Comparison of ENCODE assay signal across 26 cellular contexts in the genomic region with DNA sequence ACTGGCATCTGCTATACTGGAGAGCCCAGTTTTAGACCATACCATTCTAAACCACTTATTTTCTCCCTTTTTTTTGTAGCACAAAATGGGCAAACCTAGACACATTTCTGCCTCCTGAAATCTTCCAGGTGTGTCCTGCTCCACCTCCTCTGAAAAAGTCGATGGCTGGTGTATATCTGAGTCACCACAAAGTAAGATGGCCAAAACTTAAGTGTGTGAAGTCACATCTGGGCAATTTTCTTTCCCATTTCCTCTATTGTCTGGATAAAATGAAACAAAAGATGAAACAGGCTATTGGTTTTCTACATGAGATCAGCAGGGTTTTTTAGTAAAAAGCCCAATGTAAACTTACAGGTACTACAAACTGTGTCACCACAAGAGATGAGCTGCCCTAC.
DNase-seq lines count a peak whose midpoint lies in the region; ATAC-seq, FAIRE-seq and TF ChIP-seq lines count a peak whose summit lies in the region.
"Had no signal": no experiment of that assay in that cellular context is flagged by ENCODE, and none has a peak within 500 bp of the region (broad histone marks: within the 10 kb centered on the region; RNA-seq: fewer than 3 reads in every experiment).

No MANE protein-coding gene starts in this region.

- peaks cover 94% of the 10 kb centered on the region for H3K4me1 Mint-ChIP-seq in activated CD4-positive, alpha-beta T cell treated with anti-CD3 and anti-CD28 coated beads for 36 hours

- CTCF ChIA-PET in activated CD4-positive, alpha-beta T cell treated with anti-CD3 and anti-CD28 coated beads for 36 hours (lab: Charles Lee) = interaction anchor here (1.3 to 1.5 kb wide), 2 partner anchors 12 to 13 kb away, joined by 3 to 6 read pairs; no protein-coding TSS in a partner anchor

- FAIRE-seq in GM12892 (lab: Jason Lieb, UNC) = peak; percentile 76
- FAIRE-seq: astrocyte, HepG2 had no signal

- DNase-seq in activated CD4-positive, alpha-beta T cell treated with anti-CD3 and anti-CD28 coated beads for 36 hours = no peak
- no peak for DNase-seq in activated CD4-positive, alpha-beta T cell treated with anti-CD3 and anti-CD28 coated beads for 4 hours
- DNase-seq in GM12892 (ENCODE audit: insufficient read length) (no peak), RPMI8226 (peak; percentile 77), epithelial cell of esophagus (ENCODE audit: low read depth) (peak; percentile 39), NCI-H128 (lab: John Stamatoyannopoulos, UW; ENCODE audit: unreplicated experiment) (no peak), NCI-H146 (lab: John Stamatoyannopoulos, UW) (no peak)
- DNase-seq: activated CD8-positive, alpha-beta memory T cell treated with anti-CD3 and anti-CD28 coated beads for 24 hours; activated effector memory CD4-positive, alpha-beta T cell treated with Interleukin-2 at 50 U/mL for 16 hours; Calu3; cerebellar nuclear complex; effector CD4-positive, alpha-beta T cell; esophagus squamous epithelium; HFFc6; mesenchymal stem cell; naive B cell; NCI-H69; ovary; right cardiac atrium; Right ventricle myocardium superior; SW 1271 had no signal

- H3K4me3 Mint-ChIP-seq in activated CD4-positive, alpha-beta T cell treated with anti-CD3 and anti-CD28 coated beads for 36 hours = no peak overlapping the region
- H3K4me3 Mint-ChIP-seq: HFFc6, naive B cell had no signal

- H3K4me3 ChIP-seq in epithelial cell of esophagus (ENCODE audit: low read length) = no peak overlapping the region
- H3K4me3 ChIP-seq: BLaER1, esophagus squamous epithelium, ovary, thoracic aorta had no signal

- peak overlapping the region; percentile 75 for H3K27ac Mint-ChIP-seq in activated CD4-positive, alpha-beta T cell treated with anti-CD3 and anti-CD28 coated beads for 36 hours
- H3K27ac Mint-ChIP-seq: HFFc6, naive B cell had no signal

- TF ChIP-seq POLR2A in GM12892 (IDR thresholded peaks at IDR 0.05; ENCODE audit: low read depth, low read length) = no peak

- POLR2A ChIA-PET in activated CD4-positive, alpha-beta T cell treated with anti-CD3 and anti-CD28 coated beads for 36 hours (lab: Charles Lee) = no interaction called here

- H3K36me3 Mint-ChIP-seq in activated CD4-positive, alpha-beta T cell treated with anti-CD3 and anti-CD28 coated beads for 36 hours (ENCODE audit: low read depth) = peaks cover 20% of the 10 kb centered on the region

- H3K9me3 Mint-ChIP-seq in activated CD4-positive, alpha-beta T cell treated with anti-CD3 and anti-CD28 coated beads for 36 hours (ENCODE audit: low read depth) = peaks cover 1% of the 10 kb centered on the region
- H3K9me3 Mint-ChIP-seq: HFFc6, naive B cell had no signal

- ATAC-seq in activated CD4-positive, alpha-beta T cell treated with anti-CD3 and anti-CD28 coated beads for 36 hours = no peak
- ATAC-seq in GM18858 (IDR thresholded peaks at IDR 0.05; ENCODE audit: unreplicated experiment) = no peak
- ATAC-seq: HepG2, right cardiac atrium had no signal

- no peak for TF ChIP-seq CTCF in epithelial cell of esophagus (IDR thresholded peaks at IDR 0.05; ENCODE audit: insufficient read depth, low read depth, low read length, missing control alignments)

- intact Hi-C loops in activated CD4-positive, alpha-beta T cell treated with anti-CD3 and anti-CD28 coated beads for 36 hours (cut with DNase I, micrococcal nuclease) = no loop called here

- no peaks in the 10 kb centered on the region for H3K27me3 Mint-ChIP-seq in activated CD4-positive, alpha-beta T cell treated with anti-CD3 and anti-CD28 coated beads for 36 hours
- H3K27me3 Mint-ChIP-seq: naive B cell had no signal

Comparison
In these comparisons a context has a peak if more than half of its experiments do, and no peak if none do; other contexts are left out.
1. DNase-seq: peak in RPMI8226 (single experiment) and epithelial cell of esophagus (single experiment); none in activated CD4-positive, alpha-beta T cell treated with anti-CD3 and anti-CD28 coated beads for 36 hours (single experiment), activated CD4-positive, alpha-beta T cell treated with anti-CD3 and anti-CD28 coated beads for 4 hours (0 of 2), GM12892 (single experiment), NCI-H128 (single experiment) and NCI-H146 (single experiment).